10 cellular contexts compared by ENCODE assay signal in the genomic region with DNA sequence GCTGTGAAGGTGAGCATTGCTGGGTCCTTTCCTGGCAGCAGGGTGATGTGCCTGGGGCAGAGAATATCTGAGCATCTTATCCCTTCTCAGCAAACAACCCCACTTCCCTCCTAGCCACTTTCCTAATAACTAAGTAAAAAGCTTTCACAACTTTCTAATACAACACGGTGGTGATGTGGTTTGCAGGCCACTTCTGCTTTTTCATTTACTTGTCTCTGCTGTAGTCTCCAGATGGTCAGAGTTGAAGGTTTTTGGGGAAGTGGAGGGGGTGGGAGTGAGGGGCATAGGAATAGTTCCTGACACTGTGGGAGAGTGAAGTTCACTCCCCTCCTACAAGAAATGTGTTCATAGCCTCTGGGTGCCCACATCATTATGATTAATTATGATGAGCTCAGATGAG. TPM values are rescaled to one million over a fixed set of nuclear protein-coding genes. Genes with fewer than 3 reads are reported as not detected.
DNase-seq lines count a peak whose midpoint lies in the region; ATAC-seq and TF ChIP-seq lines count a peak whose summit lies in the region.
"Had no signal": no experiment of that assay in that cellular context is flagged by ENCODE, and none has a peak within 500 bp of the region (broad histone marks: within the 10 kb centered on the region; RNA-seq: fewer than 3 reads in every experiment).

No MANE protein-coding gene starts in this region.

- ATAC-seq in GM18508 (IDR thresholded peaks at IDR 0.05; ENCODE audit: insufficient read depth, unreplicated experiment) (peak; percentile 71), GM21825 (IDR thresholded peaks at IDR 0.05; ENCODE audit: unreplicated experiment) (peak; percentile 59), heart right ventricle (peak in 6 of 8 donors; percentile 25 to 66 (median 42))
- ATAC-seq: activated T-helper 17 cell treated with anti-CD3 and anti-CD28 coated beads, Interleukin-2, amount 50 U/mL, for 72 hours had no signal

- intact Hi-C loops in heart right ventricle (cut with DNase I) = no loop called here

- 70 to 91% methylated on average over 1 of the region's 1 CpG for WGBS in heart right ventricle, 2 donors

- H3K9me2 ChIP-seq in Karpas-422 (replicated peaks; ENCODE audit: insufficient read depth, low read length) = no peaks in the 10 kb centered on the region

- H3K4me2 ChIP-seq in Karpas-422 (ENCODE audit: low read depth, low read length, poor library complexity, severe bottlenecking) = peak overlapping the region; percentile 21

- TF ChIP-seq CTCF in heart right ventricle (IDR thresholded peaks at IDR 0.05) = no peak

- H4K20me1 ChIP-seq in Karpas-422 (ENCODE audit: insufficient read depth, low read depth, low read length) = no peaks in the 10 kb centered on the region

- peaks cover 4% of the 10 kb centered on the region; the same call in 1 of the 2 replicates for H3K79me2 ChIP-seq in Karpas-422 (ENCODE audit: low read length)

- H3K36me3 ChIP-seq in Karpas-422 (ENCODE audit: insufficient read depth, low read length) (peaks cover 27% of the 10 kb centered on the region; the same call in 1 of the 2 replicates), heart right ventricle (peaks cover 0 to 21% (median 0%) of the 10 kb centered on the region in 9 donors)

- H3K27me3 ChIP-seq in Karpas-422 (ENCODE audit: low read length) (no peaks in the 10 kb centered on the region), heart right ventricle (no peaks in the 10 kb centered on the region)

- peak; percentile 75 for DNase-seq in Karpas-422
- DNase-seq in heart right ventricle = peak in 1 of 2 donors; percentile 23
- no peak for DNase-seq in HK-2 (ENCODE audit: unreplicated experiment)
- DNase-seq in putamen (ENCODE audit: low spot score) = no peak
- DNase-seq in NCI-H526 treated with DMSO at 0.1 percent for 48 hours (lab: John Stamatoyannopoulos, UW) = no peak
- DNase-seq in EL = no peak
- DNase-seq: NCI-H2171 had no signal

- H3K9me3 ChIP-seq in Karpas-422 (ENCODE audit: low read length) (no peaks in the 10 kb centered on the region), heart right ventricle (no peaks in the 10 kb centered on the region)

- no peak overlapping the region for H3K4me3 ChIP-seq in Karpas-422 (ENCODE audit: low read length)
- H3K4me3 ChIP-seq in heart right ventricle = no peak overlapping the region

- 0 out of 2 replicates have a peak overlapping the region, but pooled peaks have one; percentile 16 for H3K9ac ChIP-seq in Karpas-422 (ENCODE audit: low read length)

- peak overlapping the region; percentile 67 for H3K27ac ChIP-seq in Karpas-422 (ENCODE audit: low read length)
- H3K27ac ChIP-seq in heart right ventricle = peak overlapping the region in 2 of 10 donors; percentile 36 to 73

- H3K4me1 ChIP-seq in Karpas-422 (ENCODE audit: low read length) (peaks cover 35% of the 10 kb centered on the region), heart right ventricle (peaks cover 3 to 46% (median 16%) of the 10 kb centered on the region in 9 donors)

- H2AFZ ChIP-seq in Karpas-422 (ENCODE audit: low read length) = no peak overlapping the region

RNA-seq across cellular contexts. Expression of gene OXER1, which starts 11.6 kb away (rescaled TPM):
- not detected in 2 replicates for total RNA-seq in Karpas-422 (2014; rRNA removed; shearing (Covaris generic); ENCODE audit: low replicate concordance)
- under 1 TPM; 0.20 to 0.78 (median 0.49) TPM for total RNA-seq in heart right ventricle
- 1 to 10 TPM in 1 of 2 donors, under 1 TPM in 1; 0.25 to 1.2 TPM for polyA plus RNA-seq in heart right ventricle

RNA-seq across cellular contexts. Expression of gene HAAO, which starts 40.1 kb away (rescaled TPM):
- total RNA-seq in Karpas-422 (2014; rRNA removed; shearing (Covaris generic); ENCODE audit: low replicate concordance) = not detected in 2 replicates
- 1 to 10 TPM in 9 of 10 donors, under 1 TPM in 1; 0.80 to 5.0 (median 2.7) TPM for total RNA-seq in heart right ventricle
- polyA plus RNA-seq in heart right ventricle = 1 to 10 TPM; 2.0 to 6.4 TPM
